ENCODE assay signal across 10 cellular contexts in the genomic region with DNA sequence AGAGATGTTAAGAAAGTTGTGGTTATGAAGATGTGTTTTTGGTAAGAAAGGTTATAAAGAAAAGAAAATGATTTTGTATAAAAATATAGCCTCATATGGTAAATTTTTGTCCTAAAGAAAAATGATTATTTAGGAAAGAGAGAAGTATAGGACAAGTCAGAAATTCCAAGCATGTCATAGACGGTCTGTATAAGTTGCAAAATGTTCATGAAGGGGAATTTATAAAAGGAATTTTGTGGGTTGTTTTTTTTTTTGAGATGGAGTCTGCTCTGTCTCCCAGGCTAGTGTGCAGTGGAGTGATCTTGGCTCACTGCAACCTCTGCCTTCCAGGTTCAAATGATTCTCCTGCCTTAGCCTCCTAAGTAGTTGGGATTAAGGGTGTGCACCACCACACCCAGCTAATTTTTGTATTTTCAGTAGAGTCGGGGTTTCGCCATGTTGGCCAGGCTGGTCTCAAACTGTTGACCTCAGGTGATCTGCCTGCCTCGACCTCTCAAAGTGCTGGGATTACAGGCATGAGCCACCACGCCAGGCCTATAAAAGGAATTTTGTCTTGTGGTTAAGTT. TPM values are rescaled to one million over a fixed set of nuclear protein-coding genes. Genes with fewer than 3 reads are reported as not detected.
DNase-seq lines count a peak whose midpoint lies in the region; ATAC-seq and TF ChIP-seq lines count a peak whose summit lies in the region.
"Not testable (repeated sequence)": the region's sequence is repeated elsewhere in the genome, so short reads cannot be mapped to it uniquely, and the experiment has no call there.
"Had no signal": no experiment of that assay in that cellular context is flagged by ENCODE, and none has a peak within 500 bp of the region (broad histone marks: within the 10 kb centered on the region; RNA-seq: fewer than 3 reads in every experiment).

No MANE protein-coding gene starts in this region.

- H3K9ac ChIP-seq in PC-3 (ENCODE audit: low read length); neural progenitor cell: not testable (repeated sequence)

- not testable (repeated sequence) for H3K4me3 ChIP-seq in HEK293 (ENCODE audit: low read depth, low read length); PC-3 (ENCODE audit: low read length); fibroblast of mammary gland (ENCODE audit: control insufficient read depth, low read depth, low read length); neural progenitor cell

- intact Hi-C loops in PC-3 (cut with micrococcal nuclease): not testable (repeated sequence)

- H3K9me3 ChIP-seq in HEK293 (ENCODE audit: control insufficient read depth, insufficient read depth, low read depth, low read length); PC-3 (ENCODE audit: low read length): not testable (repeated sequence)
- peaks cover 14% of the 10 kb centered on the region for H3K9me3 ChIP-seq in neural progenitor cell (ENCODE audit: low read depth)

- H3K4me1 ChIP-seq in HEK293 (ENCODE audit: control insufficient read depth, insufficient read depth, low read length); PC-3 (ENCODE audit: insufficient read depth, low read length); neural progenitor cell: not testable (repeated sequence)

- CTCF ChIA-PET in HEK293 (lab: Yijun Ruan, JAX): interaction anchor here (0.6 to 1.5 kb wide), 2 partner anchors 34 to 123 kb away, joined by 3 to 4 read pairs; no protein-coding TSS in a partner anchor
- CTCF ChIA-PET in PC-3 (lab: Charles Lee): not testable (repeated sequence)

- H3K4me1 Mint-ChIP-seq in neural progenitor cell: not testable (repeated sequence)

- POLR2A ChIA-PET in HEK293 (lab: Yijun Ruan, JAX); PC-3 (lab: Charles Lee; ENCODE audit: unreplicated experiment): not testable (repeated sequence)

- not testable (repeated sequence) for H3K4me3 Mint-ChIP-seq in neural progenitor cell

- H3K36me3 ChIP-seq in HEK293 (ENCODE audit: control insufficient read depth in 2 of 2, insufficient read depth in 1 of 2, low read length in 2 of 2); PC-3 (ENCODE audit: low read depth, low read length); neural progenitor cell: not testable (repeated sequence)

- H3K27me3 Mint-ChIP-seq in neural progenitor cell (ENCODE audit: insufficient read depth, low read depth): not testable (repeated sequence)

- not testable (repeated sequence) for ATAC-seq in PC-3

- not testable (repeated sequence) for H3K27ac ChIP-seq in HEK293 (ENCODE audit: extremely low read depth, low read depth, low read length); PC-3 (ENCODE audit: low read length); neural progenitor cell

- not testable (repeated sequence) for H3K36me3 Mint-ChIP-seq in neural progenitor cell

- not testable (repeated sequence) for H3K27me3 ChIP-seq in PC-3 (ENCODE audit: low read length); neural progenitor cell

- H3K27ac Mint-ChIP-seq in neural progenitor cell: not testable (repeated sequence)

- H3K79me2 ChIP-seq in PC-3 (ENCODE audit: low read length); neural progenitor cell (ENCODE audit: low read depth): not testable (repeated sequence)

- TF ChIP-seq CTCF in HEK293 (tag by site-specific recombination; IDR thresholded peaks at IDR 0.05); PC-3 (conservative IDR thresholded peaks at IDR 0.05; ENCODE audit: low read depth, low read length); fibroblast of mammary gland (conservative IDR thresholded peaks at IDR 0.05; ENCODE audit: control insufficient read depth, insufficient read depth, low read depth, low read length); neural progenitor cell (IDR thresholded peaks at IDR 0.05): not testable (repeated sequence)

- H3K9me3 Mint-ChIP-seq in neural progenitor cell: peaks cover 26% of the 10 kb centered on the region

- H3F3A ChIP-seq in PC-3 (ENCODE audit: low read length, unreplicated experiment); neural progenitor cell (ENCODE audit: low read depth): not testable (repeated sequence)

- H3K9me2 ChIP-seq in PC-3 (replicated peaks; ENCODE audit: low read length): not testable (repeated sequence)

- not testable (repeated sequence) for BruUV-seq in PC-3 (replicated peaks; lab: Mats Ljungman, UMichigan)

- DNase-seq in DMS 273 (lab: John Stamatoyannopoulos, UW; ENCODE audit: unreplicated experiment): peak; percentile 12
- DNase-seq in M059J (ENCODE audit: low read depth): peak; percentile 15
- DNase-seq in NCI-H69 (lab: John Stamatoyannopoulos, UW): peak; percentile 13
- DNase-seq in PC-3: peak; percentile 8
- DNase-seq in fibroblast of mammary gland (ENCODE audit: low read depth): peak; percentile 19
- DNase-seq in neural progenitor cell (ENCODE audit: low spot score): peak; percentile 38

- not testable (repeated sequence) for H3K4me2 ChIP-seq in PC-3 (ENCODE audit: low read length); neural progenitor cell

- not testable (repeated sequence) for H2AFZ ChIP-seq in PC-3 (ENCODE audit: low read length); neural progenitor cell (replicated peaks)

- H4K20me1 ChIP-seq in PC-3 (ENCODE audit: low read length); neural progenitor cell (ENCODE audit: low read depth): not testable (repeated sequence)

TF ChIP-seq in HEK293, 187 proteins besides CTCF, POLR2A, EP300 and RAD21 (continues in another document):
- TF ChIP-seq, protein P1, sequence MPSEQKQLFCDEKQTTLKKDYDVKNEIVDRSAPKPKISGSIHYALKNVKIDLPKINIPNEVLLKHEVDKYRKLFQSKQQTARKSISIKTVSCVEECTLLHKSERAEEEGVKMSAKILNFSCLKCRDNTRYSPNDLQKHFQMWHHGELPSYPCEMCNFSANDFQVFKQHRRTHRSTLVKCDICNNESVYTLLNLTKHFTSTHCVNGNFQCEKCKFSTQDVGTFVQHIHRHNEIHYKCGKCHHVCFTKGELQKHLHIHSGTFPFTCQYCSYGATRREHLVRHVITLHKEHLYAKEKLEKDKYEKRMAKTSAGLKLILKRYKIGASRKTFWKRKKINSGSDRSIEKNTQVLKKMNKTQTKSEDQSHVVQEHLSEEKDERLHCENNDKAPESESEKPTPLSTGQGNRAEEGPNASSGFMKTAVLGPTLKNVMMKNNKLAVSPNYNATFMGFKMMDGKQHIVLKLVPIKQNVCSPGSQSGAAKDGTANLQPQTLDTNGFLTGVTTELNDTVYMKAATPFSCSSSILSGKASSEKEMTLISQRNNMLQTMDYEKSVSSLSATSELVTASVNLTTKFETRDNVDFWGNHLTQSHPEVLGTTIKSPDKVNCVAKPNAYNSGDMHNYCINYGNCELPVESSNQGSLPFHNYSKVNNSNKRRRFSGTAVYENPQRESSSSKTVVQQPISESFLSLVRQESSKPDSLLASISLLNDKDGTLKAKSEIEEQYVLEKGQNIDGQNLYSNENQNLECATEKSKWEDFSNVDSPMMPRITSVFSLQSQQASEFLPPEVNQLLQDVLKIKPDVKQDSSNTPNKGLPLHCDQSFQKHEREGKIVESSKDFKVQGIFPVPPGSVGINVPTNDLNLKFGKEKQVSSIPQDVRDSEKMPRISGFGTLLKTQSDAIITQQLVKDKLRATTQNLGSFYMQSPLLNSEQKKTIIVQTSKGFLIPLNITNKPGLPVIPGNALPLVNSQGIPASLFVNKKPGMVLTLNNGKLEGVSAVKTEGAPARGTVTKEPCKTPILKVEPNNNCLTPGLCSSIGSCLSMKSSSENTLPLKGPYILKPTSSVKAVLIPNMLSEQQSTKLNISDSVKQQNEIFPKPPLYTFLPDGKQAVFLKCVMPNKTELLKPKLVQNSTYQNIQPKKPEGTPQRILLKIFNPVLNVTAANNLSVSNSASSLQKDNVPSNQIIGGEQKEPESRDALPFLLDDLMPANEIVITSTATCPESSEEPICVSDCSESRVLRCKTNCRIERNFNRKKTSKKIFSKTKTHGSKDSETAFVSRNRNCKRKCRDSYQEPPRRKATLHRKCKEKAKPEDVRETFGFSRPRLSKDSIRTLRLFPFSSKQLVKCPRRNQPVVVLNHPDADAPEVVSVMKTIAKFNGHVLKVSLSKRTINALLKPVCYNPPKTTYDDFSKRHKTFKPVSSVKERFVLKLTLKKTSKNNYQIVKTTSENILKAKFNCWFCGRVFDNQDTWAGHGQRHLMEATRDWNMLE (tag by site-specific recombination; conservative IDR thresholded peaks at IDR 0.05; ENCODE audit: low read depth): peak; percentile 68
- TF ChIP-seq ZNF610 (tag by site-specific recombination; IDR thresholded peaks at IDR 0.05; ENCODE audit: borderline replicate concordance) (peak; percentile 47; the same call in 1 of the 2 replicates), SETDB1 (IDR thresholded peaks at IDR 0.05; ENCODE audit: insufficient read length, low read length) (peak; percentile 100), TRIM28 (IDR thresholded peaks at IDR 0.05; ENCODE audit: borderline replicate concordance, low read length) (peak; percentile 98; the same call in 1 of the 2 replicates), MZF1 (tag by site-specific recombination; IDR thresholded peaks at IDR 0.05; ENCODE audit: borderline replicate concordance) (peak; percentile 42; the same call in 1 of the 2 replicates), ZNF184 (tag by site-specific recombination; IDR thresholded peaks at IDR 0.05) (0 out of 2 replicates have a peak, but pooled peaks have one; percentile 34)
- TF ChIP-seq, protein P2, sequence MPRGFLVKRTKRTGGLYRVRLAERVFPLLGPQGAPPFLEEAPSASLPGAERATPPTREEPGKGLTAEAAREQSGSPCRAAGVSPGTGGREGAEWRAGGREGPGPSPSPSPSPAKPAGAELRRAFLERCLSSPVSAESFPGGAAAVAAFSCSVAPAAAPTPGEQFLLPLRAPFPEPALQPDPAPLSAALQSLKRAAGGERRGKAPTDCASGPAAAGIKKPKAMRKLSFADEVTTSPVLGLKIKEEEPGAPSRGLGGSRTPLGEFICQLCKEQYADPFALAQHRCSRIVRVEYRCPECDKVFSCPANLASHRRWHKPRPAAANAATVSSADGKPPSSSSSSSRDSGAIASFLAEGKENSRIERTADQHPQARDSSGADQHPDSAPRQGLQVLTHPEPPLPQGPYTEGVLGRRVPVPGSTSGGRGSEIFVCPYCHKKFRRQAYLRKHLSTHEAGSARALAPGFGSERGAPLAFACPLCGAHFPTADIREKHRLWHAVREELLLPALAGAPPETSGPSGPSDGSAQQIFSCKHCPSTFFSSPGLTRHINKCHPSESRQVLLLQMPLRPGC (tag by site-specific recombination; IDR thresholded peaks at IDR 0.05): 0 out of 2 replicates have a peak, but pooled peaks have one; percentile 11

RNA-seq across cellular contexts. Expression of a gene that starts 32.1 kb away (rescaled TPM):
- 12.2 and 18.4 TPM in 2 replicates for total RNA-seq in M059J (2014; rRNA removed; shearing (Covaris generic))
- 37.5 and 50.1 TPM in 2 replicates for total RNA-seq in PC-3 (2014; rRNA removed)
- total RNA-seq in neural progenitor cell (ENCODE audit: low replicate concordance): 14.0 and 29.7 TPM in 2 replicates

RNA-seq across cellular contexts. Expression of a gene that starts 53.3 kb away (rescaled TPM):
- not detected in 2 replicates for total RNA-seq in M059J (2014; rRNA removed; shearing (Covaris generic))
- not detected in 2 replicates for total RNA-seq in PC-3 (2014; rRNA removed)
- not detected in 2 replicates for total RNA-seq in neural progenitor cell (ENCODE audit: low replicate concordance)
- total RNA-seq: A172, B cell, H1 had no signal
